8 cellular contexts compared by ENCODE assay signal in genomic region chr20:2172305-2173175, GRCh38.
A peak's percentile ranks its signal among the peaks of the same experiment; 100 is the strongest.
DNase-seq lines count a peak whose midpoint lies in the region; ATAC-seq and TF ChIP-seq lines count a peak whose summit lies in the region.

No MANE protein-coding gene starts in this region.

- no peaks in the 10 kb centered on the region for H3K9me3 Mint-ChIP-seq in activated naive CD8-positive, alpha-beta T cell treated with anti-CD3 and anti-CD28 coated beads for 36 hours

- H3K4me1 Mint-ChIP-seq in activated naive CD8-positive, alpha-beta T cell treated with anti-CD3 and anti-CD28 coated beads for 36 hours: peaks cover 2% of the 10 kb centered on the region

- no peaks in the 10 kb centered on the region for H3K36me3 Mint-ChIP-seq in activated naive CD8-positive, alpha-beta T cell treated with anti-CD3 and anti-CD28 coated beads for 36 hours

- H3K4me3 Mint-ChIP-seq in activated naive CD8-positive, alpha-beta T cell treated with anti-CD3 and anti-CD28 coated beads for 36 hours: no peak overlapping the region

- no peak overlapping the region for H3K9ac ChIP-seq in SK-N-MC (ENCODE audit: insufficient read length)

- TF ChIP-seq POLR2A in vagina (IDR thresholded peaks at IDR 0.05): no peak

- H3K27ac Mint-ChIP-seq in activated naive CD8-positive, alpha-beta T cell treated with anti-CD3 and anti-CD28 coated beads for 36 hours: no peak overlapping the region

- peaks cover 17% of the 10 kb centered on the region for H3K27me3 Mint-ChIP-seq in activated naive CD8-positive, alpha-beta T cell treated with anti-CD3 and anti-CD28 coated beads for 36 hours

- H3K27me3 ChIP-seq in cardiac muscle cell: peaks cover 77% of the 10 kb centered on the region
- H3K27me3 ChIP-seq in psoas muscle (ENCODE audit: insufficient read depth in 3 of 3, low read length in 2 of 3): no peaks in the 10 kb centered on the region
- no peaks in the 10 kb centered on the region for H3K27me3 ChIP-seq in vagina

- WGBS in psoas muscle, 3 donors: 14 to 17% (median 16%) methylated on average over 17 of the region's 17 CpGs

- DNase-seq in ELF-1 (ENCODE audit: low read depth, low spot score) (peak; percentile 81), Kasumi-1 (lab: John Stamatoyannopoulos, UW) (peak; percentile 72 to 74), SK-N-MC (ENCODE audit: low read depth, low spot score) (peak; percentile 32), cardiac muscle cell (ENCODE audit: low read depth in 1 of 2, low spot score in 1 of 2) (peak; percentile 67 to 73), psoas muscle (peak; percentile 73 to 82), vagina (ENCODE audit: extremely low spot score in 2 of 2) (no peak)
- peak; percentile 60 for DNase-seq in activated naive CD8-positive, alpha-beta T cell treated with anti-CD3 and anti-CD28 coated beads for 36 hours

- no peaks in the 10 kb centered on the region for H3K9me3 ChIP-seq in SK-N-MC (ENCODE audit: low read depth, low read length)
- no peaks in the 10 kb centered on the region for H3K9me3 ChIP-seq in cardiac muscle cell (ENCODE audit: low read depth)
- H3K9me3 ChIP-seq in psoas muscle: no peaks in the 10 kb centered on the region
- no peaks in the 10 kb centered on the region for H3K9me3 ChIP-seq in vagina

- no peaks in the 10 kb centered on the region for H3K36me3 ChIP-seq in SK-N-MC (ENCODE audit: insufficient read depth, low read length)
- H3K36me3 ChIP-seq in cardiac muscle cell: no peaks in the 10 kb centered on the region
- H3K36me3 ChIP-seq in psoas muscle (ENCODE audit: insufficient read depth in 1 of 2, low read depth in 1 of 2): no peaks in the 10 kb centered on the region
- no peaks in the 10 kb centered on the region for H3K36me3 ChIP-seq in vagina

- H3K4me3 ChIP-seq in SK-N-MC: peak overlapping the region; percentile 58; the same call in 1 of the 2 replicates
- H3K4me3 ChIP-seq in cardiac muscle cell: no peak overlapping the region
- no peak overlapping the region for H3K4me3 ChIP-seq in psoas muscle
- no peak overlapping the region for H3K4me3 ChIP-seq in vagina

- ATAC-seq in psoas muscle (peak; percentile 79 to 98 (median 88)), GM21786 (IDR thresholded peaks at IDR 0.05; ENCODE audit: unreplicated experiment) (no peak)

- intact Hi-C loops in psoas muscle (cut with DNase I): loop anchor here (1.0 to 5.0 kb wide), 6 partner anchors 65 to 410 kb away; no protein-coding TSS in a partner anchor
- intact Hi-C loops in vagina (cut with DNase I): loop anchor here (5.0 kb wide), 1 partner anchor 205 kb away; no protein-coding TSS in a partner anchor

- peak; percentile 95 for TF ChIP-seq CTCF in cardiac muscle cell (IDR thresholded peaks at IDR 0.05; ENCODE audit: low read depth, low read length)
- peak; percentile 92 for TF ChIP-seq CTCF in psoas muscle (IDR thresholded peaks at IDR 0.05)
- peak; percentile 57 to 91 (median 83) for TF ChIP-seq CTCF in vagina (IDR thresholded peaks at IDR 0.05)

- no peaks in the 10 kb centered on the region for H3K4me1 ChIP-seq in cardiac muscle cell (ENCODE audit: low read depth)
- peaks cover 3% of the 10 kb centered on the region for H3K4me1 ChIP-seq in psoas muscle
- H3K4me1 ChIP-seq in vagina: no peaks in the 10 kb centered on the region

- H3K27ac ChIP-seq in SK-N-MC: no peak overlapping the region
- no peak overlapping the region for H3K27ac ChIP-seq in cardiac muscle cell
- H3K27ac ChIP-seq in psoas muscle: no peak overlapping the region
- no peak overlapping the region for H3K27ac ChIP-seq in vagina

Comparison
In these comparisons a context has a peak if more than half of its experiments do, and no peak if none do; other contexts are left out.
1. DNase-seq: peak in ELF-1 (single experiment), Kasumi-1 (2 of 2), SK-N-MC (single experiment), activated naive CD8-positive, alpha-beta T cell treated with anti-CD3 and anti-CD28 coated beads for 36 hours (single experiment), cardiac muscle cell (2 of 2) and psoas muscle (2 of 2); none in vagina (0 of 2).
2. Peak in every context shown above with its lines, with median percentiles within 50 percentile points of each other: CTCF ChIP-seq.